Comparison of ENCODE assay signal across 11 cellular contexts in the genomic region with DNA sequence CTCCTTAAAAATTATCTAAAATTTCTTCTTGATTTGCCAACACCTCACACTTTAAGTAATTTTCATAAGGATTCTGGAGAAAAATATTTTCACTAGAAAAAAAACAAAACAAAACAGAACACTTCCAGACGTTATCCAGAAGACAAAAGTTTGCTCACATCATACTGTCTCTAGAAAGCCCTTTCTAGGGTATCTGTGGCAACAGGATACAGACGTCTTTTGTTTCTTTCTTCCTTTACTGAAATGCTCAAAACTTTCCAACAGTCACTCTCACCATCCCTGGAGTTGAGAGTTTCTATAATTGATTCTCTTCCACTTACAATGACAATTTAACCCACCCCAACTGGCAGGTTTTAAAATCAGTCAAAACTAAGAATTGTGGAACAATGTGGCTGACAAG.
DNase-seq lines count a peak whose midpoint lies in the region; ATAC-seq and TF ChIP-seq lines count a peak whose summit lies in the region.
"Had no signal": no experiment of that assay in that cellular context is flagged by ENCODE, and none has a peak within 500 bp of the region (broad histone marks: within the 10 kb centered on the region; RNA-seq: fewer than 3 reads in every experiment).

No MANE protein-coding gene starts in this region.

- H3K27ac Mint-ChIP-seq in stimulated activated naive CD8-positive, alpha-beta T cell treated with anti-CD3 and anti-CD28 coated beads, Interleukin-15, Interleukin-2, amounts not matched to agents 100 ng/mL and 50 ng/mL, for 24 hours, result peak overlapping the region; percentile 72
- peak overlapping the region; percentile 60 for H3K27ac Mint-ChIP-seq in activated naive CD8-positive, alpha-beta T cell treated with anti-CD3 and anti-CD28 coated beads, Interleukin-2, amount 50 U/mL, for 24 hours

- peaks cover 79% of the 10 kb centered on the region for H3K4me1 Mint-ChIP-seq in stimulated activated naive CD8-positive, alpha-beta T cell treated with anti-CD3 and anti-CD28 coated beads, Interleukin-15, Interleukin-2, amounts not matched to agents 100 ng/mL and 50 ng/mL, for 24 hours (ENCODE audit: low read depth)
- H3K4me1 Mint-ChIP-seq in activated naive CD8-positive, alpha-beta T cell treated with anti-CD3 and anti-CD28 coated beads, Interleukin-2, amount 50 U/mL, for 24 hours, result peaks cover 75% of the 10 kb centered on the region

- ATAC-seq in stimulated activated naive CD8-positive, alpha-beta T cell treated with anti-CD3 and anti-CD28 coated beads, Interleukin-15, Interleukin-2, amounts not matched to agents 100 U/mL and 50 U/mL, for 24 hours, result no peak
- no peak for ATAC-seq in activated naive CD8-positive, alpha-beta T cell treated with anti-CD3 and anti-CD28 coated beads, Interleukin-2, amount 50 U/mL, for 24 hours
- no peak for ATAC-seq in HG03354 (IDR thresholded peaks at IDR 0.05; ENCODE audit: poor library complexity, severe bottlenecking, unreplicated experiment)

- TF ChIP-seq CTCF in GM10248 (IDR thresholded peaks at IDR 0.05; ENCODE audit: control extremely low read depth, extremely low read depth, low read depth, missing control alignments), result no peak

- H3K4me3 Mint-ChIP-seq in stimulated activated naive CD8-positive, alpha-beta T cell treated with anti-CD3 and anti-CD28 coated beads, Interleukin-15, Interleukin-2, amounts not matched to agents 100 ng/mL and 50 ng/mL, for 24 hours, result peak overlapping the region; percentile 88
- peak overlapping the region; percentile 83 for H3K4me3 Mint-ChIP-seq in activated naive CD8-positive, alpha-beta T cell treated with anti-CD3 and anti-CD28 coated beads, Interleukin-2, amount 50 U/mL, for 24 hours

- H3K36me3 Mint-ChIP-seq in stimulated activated naive CD8-positive, alpha-beta T cell treated with anti-CD3 and anti-CD28 coated beads, Interleukin-15, Interleukin-2, amounts not matched to agents 100 ng/mL and 50 ng/mL, for 24 hours (ENCODE audit: low read depth), result peaks cover 32% of the 10 kb centered on the region
- peaks cover 24% of the 10 kb centered on the region for H3K36me3 Mint-ChIP-seq in activated naive CD8-positive, alpha-beta T cell treated with anti-CD3 and anti-CD28 coated beads, Interleukin-2, amount 50 U/mL, for 24 hours (ENCODE audit: low read depth)

- DNase-seq in stimulated activated naive CD8-positive, alpha-beta T cell treated with anti-CD3 and anti-CD28 coated beads, Interleukin-15, Interleukin-2, amounts not matched to agents 100 U/mL and 50 U/mL, for 24 hours, result no peak
- no peak for DNase-seq in activated naive CD8-positive, alpha-beta T cell treated with anti-CD3 and anti-CD28 coated beads, Interleukin-2, amount 50 U/mL, for 24 hours
- DNase-seq in GM10248 (ENCODE audit: extremely low spot score) (no peak), kidney tubule cell (ENCODE audit: low spot score) (no peak), retina (no peak)
- DNase-seq: MM.1S had no signal

- H3K27ac ChIP-seq in muscle layer of duodenum (ENCODE audit: low read length), result peak overlapping the region; percentile 12
- H3K27ac ChIP-seq: VCaP had no signal

- H3K27me3 ChIP-seq in muscle layer of duodenum (ENCODE audit: low read depth, low read length), result no peaks in the 10 kb centered on the region

- no peak overlapping the region for H3K4me3 ChIP-seq in muscle layer of duodenum (ENCODE audit: low read depth in 1 of 2, low read length in 2 of 2)
- H3K4me3 ChIP-seq: thoracic aorta had no signal

- peaks cover 28 to 63% of the 10 kb centered on the region in 2 donors for H3K4me1 ChIP-seq in muscle layer of duodenum (ENCODE audit: control insufficient read depth in 1 of 2, insufficient read depth in 2 of 2, low read length in 2 of 2)

- CTCF ChIA-PET in GM10248 (lab: Yijun Ruan, JAX), result interaction anchor here (1.0 to 2.2 kb wide), 2 partner anchors 11 to 19 kb away, joined by 3 to 6 read pairs; no protein-coding TSS in a partner anchor

- no peaks in the 10 kb centered on the region for H3K9me3 ChIP-seq in muscle layer of duodenum (ENCODE audit: control insufficient read depth in 1 of 2, low read length in 2 of 2)
- H3K9me3 ChIP-seq: thoracic aorta had no signal

- POLR2A ChIA-PET in GM10248 (lab: Yijun Ruan, JAX), result no interaction called here

- no peaks in the 10 kb centered on the region for H3K27me3 Mint-ChIP-seq in stimulated activated naive CD8-positive, alpha-beta T cell treated with anti-CD3 and anti-CD28 coated beads, Interleukin-15, Interleukin-2, amounts not matched to agents 100 ng/mL and 50 ng/mL, for 24 hours
- no peaks in the 10 kb centered on the region for H3K27me3 Mint-ChIP-seq in activated naive CD8-positive, alpha-beta T cell treated with anti-CD3 and anti-CD28 coated beads, Interleukin-2, amount 50 U/mL, for 24 hours

- H3K9me3 Mint-ChIP-seq in stimulated activated naive CD8-positive, alpha-beta T cell treated with anti-CD3 and anti-CD28 coated beads, Interleukin-15, Interleukin-2, amounts not matched to agents 100 ng/mL and 50 ng/mL, for 24 hours, result no peaks in the 10 kb centered on the region
- no peaks in the 10 kb centered on the region for H3K9me3 Mint-ChIP-seq in activated naive CD8-positive, alpha-beta T cell treated with anti-CD3 and anti-CD28 coated beads, Interleukin-2, amount 50 U/mL, for 24 hours

- H3K36me3 ChIP-seq in muscle layer of duodenum (ENCODE audit: control insufficient read depth in 1 of 2, insufficient read depth in 2 of 2, low read length in 2 of 2), result peaks cover 3 to 5% of the 10 kb centered on the region in 2 donors
- H3K36me3 ChIP-seq: thoracic aorta had no signal
